8 cellular contexts compared by ENCODE assay signal in genomic region chr13:48078251-48078656, GRCh38. TPM values are rescaled to one million over a fixed set of nuclear protein-coding genes. Genes with fewer than 3 reads are reported as not detected.
DNase-seq lines count a peak whose midpoint lies in the region; ATAC-seq and TF ChIP-seq lines count a peak whose summit lies in the region.

No MANE protein-coding gene starts in this region.

- no peaks in the 10 kb centered on the region for H3K9me2 ChIP-seq in SU-DHL-6 (replicated peaks; ENCODE audit: insufficient read depth, low read length)

- TF ChIP-seq POLR2A in gastrocnemius medialis (IDR thresholded peaks at IDR 0.05), result no peak

- H3K79me2 ChIP-seq in SU-DHL-6 (ENCODE audit: insufficient read depth, low read length), result peaks cover 12% of the 10 kb centered on the region

- H3K4me2 ChIP-seq in SU-DHL-6 (ENCODE audit: low read depth, low read length, poor library complexity, severe bottlenecking), result no peak overlapping the region

- in situ Hi-C loops in gastrocnemius medialis (cut with MboI; ENCODE audit: low sequenced_read_pairs in 4 of 4), result no loop called here

- H3K27ac ChIP-seq in SU-DHL-6 (ENCODE audit: low read depth, low read length) (peak overlapping the region; percentile 31), gastrocnemius medialis (no peak overlapping the region)

- peak; percentile 20 for DNase-seq in ELR (ENCODE audit: low read depth)
- DNase-seq in lung microvascular endothelial cell (ENCODE audit: low read depth in 2 of 2), result peak; percentile 33 to 74
- DNase-seq in foreskin melanocyte, result no peak
- no peak for DNase-seq in gastrocnemius medialis
- DNase-seq in nucleus accumbens (lab: John Stamatoyannopoulos, UW), result no peak

- TF ChIP-seq CTCF in SU-DHL-6 (IDR thresholded peaks at IDR 0.05; ENCODE audit: insufficient read depth, low read length, poor library complexity, severe bottlenecking) (peak; percentile 51), gastrocnemius medialis (IDR thresholded peaks at IDR 0.05 in 4 of 5, conservative IDR thresholded peaks at IDR 0.05 in 1 of 5) (no peak)

- H3K27me3 ChIP-seq in SU-DHL-6 (ENCODE audit: low read length) (no peaks in the 10 kb centered on the region), gastrocnemius medialis (no peaks in the 10 kb centered on the region)

- H3K9me3 ChIP-seq in SU-DHL-6 (ENCODE audit: insufficient read depth, low read length), result no peaks in the 10 kb centered on the region
- no peaks in the 10 kb centered on the region for H3K9me3 ChIP-seq in gastrocnemius medialis

- ATAC-seq in GM19351 (IDR thresholded peaks at IDR 0.05; ENCODE audit: unreplicated experiment) (peak; percentile 99), HG03159 (IDR thresholded peaks at IDR 0.05; ENCODE audit: unreplicated experiment) (peak; percentile 99), gastrocnemius medialis (no peak)

- no peak overlapping the region for H3K9ac ChIP-seq in SU-DHL-6 (ENCODE audit: low read length)

- H3K36me3 ChIP-seq in SU-DHL-6 (ENCODE audit: low read length) (peaks cover 77% of the 10 kb centered on the region), gastrocnemius medialis (peaks cover 10 to 96% of the 10 kb centered on the region in 2 donors)

- H4K20me1 ChIP-seq in SU-DHL-6 (ENCODE audit: low read depth, low read length), result no peaks in the 10 kb centered on the region

- intact Hi-C loops in gastrocnemius medialis (cut with DNase I; ENCODE audit: low total_unique reads), result no loop called here

- H2AFZ ChIP-seq in SU-DHL-6 (ENCODE audit: low read depth, low read length, severe bottlenecking), result no peak overlapping the region

- H3K4me1 ChIP-seq in gastrocnemius medialis, result no peaks in the 10 kb centered on the region

- H3K4me3 ChIP-seq in SU-DHL-6 (ENCODE audit: insufficient read depth, low read length, poor library complexity, severe bottlenecking) (no peak overlapping the region), gastrocnemius medialis (no peak overlapping the region)

- H3F3A ChIP-seq in SU-DHL-6 (ENCODE audit: insufficient read depth), result peaks cover 7% of the 10 kb centered on the region; the same call in 1 of the 2 replicates

RNA-seq across cellular contexts. Expression of gene MED4, which starts 16.6 kb away (rescaled TPM):
- total RNA-seq in lung microvascular endothelial cell (21.8 and 27.8 TPM in 2 replicates), gastrocnemius medialis (10 to 100 TPM; 30.7 to 37.5 (median 31.9) TPM)

RNA-seq across cellular contexts. Expression of gene NUDT15, which starts 40.7 kb away (rescaled TPM):
- 15.5 and 18.1 TPM in 2 replicates for total RNA-seq in lung microvascular endothelial cell
- 10 to 100 TPM in 2 of 4 donors, 1 to 10 TPM in 2; 7.1 to 13.9 (median 10.7) TPM for total RNA-seq in gastrocnemius medialis

Comparison
In these comparisons a context has a peak if more than half of its experiments do, and no peak if none do; other contexts are left out.
1. DNase-seq: peak in ELR (single experiment) and lung microvascular endothelial cell (2 of 2); none in foreskin melanocyte (single experiment), gastrocnemius medialis (0 of 2) and nucleus accumbens (0 of 56).
2. ATAC-seq: peak in GM19351 (single experiment) and HG03159 (single experiment); none in gastrocnemius medialis (0 of 2).